8 cellular contexts compared by ENCODE assay signal in genomic region chr22:24325105-24325757, GRCh38. TPM values are rescaled to one million over a fixed set of nuclear protein-coding genes. Genes with fewer than 3 reads are reported as not detected.
DNase-seq lines count a peak whose midpoint lies in the region; FAIRE-seq and TF ChIP-seq lines count a peak whose summit lies in the region.

No MANE protein-coding gene starts in this region.

- POLR2A ChIA-PET in A673 (lab: Charles Lee; ENCODE audit: low non-redundant PET) = no interaction called here

- H3K4me3 ChIP-seq in A673 (ENCODE audit: low read depth, low read length, poor library complexity, severe bottlenecking) = no peak overlapping the region

- no peak overlapping the region for H3K27ac ChIP-seq in A673 (ENCODE audit: low read depth, low read length, poor library complexity, severe bottlenecking)
- H3K27ac ChIP-seq in VCaP = peak overlapping the region; percentile 72; the same call in 1 of the 2 replicates

- H3K27ac Mint-ChIP-seq in glutamatergic neuron (ENCODE audit: unreplicated experiment) = no peak overlapping the region

- TF ChIP-seq CTCF in A673 (conservative IDR thresholded peaks at IDR 0.05; ENCODE audit: low read depth, low read length) (peak; percentile 76), VCaP (conservative IDR thresholded peaks at IDR 0.05) (peak; percentile 78), glutamatergic neuron (IDR thresholded peaks at IDR 0.05; ENCODE audit: partially characterized antibody, unreplicated experiment) (no peak)

- DNase-seq in A673 (ENCODE audit: low spot score) (peak; percentile 78), GM03348 (ENCODE audit: low spot score) (peak; percentile 84), NCI-H1417 treated with DMSO at 0.1 percent for 48 hours (lab: John Stamatoyannopoulos, UW) (peak; percentile 5), frontal cortex (ENCODE audit: low spot score in 2 of 2) (peak; percentile 41 to 62), pons (ENCODE audit: low spot score) (peak; percentile 86), glutamatergic neuron (no peak)
- DNase-seq in NK-92 treated with Interleukin-12 subunit alpha and Interleukin-12 subunit beta, amount 100 ng/mL, for 24 hours (lab: John Stamatoyannopoulos, UW) = no peak

- no peaks in the 10 kb centered on the region for H3K9me3 ChIP-seq in A673 (ENCODE audit: low read depth, low read length, poor library complexity, severe bottlenecking)

- H3K4me1 Mint-ChIP-seq in glutamatergic neuron (ENCODE audit: low read depth, unreplicated experiment) = no peaks in the 10 kb centered on the region

- FAIRE-seq in frontal cortex (lab: Jason Lieb, UNC) = peak; percentile 88

- no peak overlapping the region for H3K4me3 Mint-ChIP-seq in glutamatergic neuron (ENCODE audit: unreplicated experiment)

- H3K4me1 ChIP-seq in A673 (ENCODE audit: insufficient read depth, low read length, poor library complexity, severe bottlenecking) = no peaks in the 10 kb centered on the region

- no TSS peak for BruUV-seq in A673 (replicated peaks; lab: Mats Ljungman, UMichigan)

- no peaks in the 10 kb centered on the region for H3K36me3 Mint-ChIP-seq in glutamatergic neuron (ENCODE audit: unreplicated experiment)

- CTCF ChIA-PET in A673 (lab: Charles Lee) = interaction anchor here (0.6 kb wide), 1 partner anchor 36 kb away, joined by 3 read pairs; no protein-coding TSS in a partner anchor

- H3K27me3 Mint-ChIP-seq in glutamatergic neuron (ENCODE audit: unreplicated experiment) = no peaks in the 10 kb centered on the region

- H3K27me3 ChIP-seq in A673 (replicated peaks; ENCODE audit: insufficient read depth, low read depth, low read length, poor library complexity) = no peaks in the 10 kb centered on the region

- peaks cover 49% of the 10 kb centered on the region for H3K36me3 ChIP-seq in A673 (ENCODE audit: insufficient read depth, low read length, poor library complexity, severe bottlenecking)

- intact Hi-C loops in A673 (cut with micrococcal nuclease; ENCODE audit: unreplicated experiment) = loop anchor here (1.0 kb wide), 2 partner anchors 178 to 200 kb away; no protein-coding TSS in a partner anchor

- no peaks in the 10 kb centered on the region for H3K9me3 Mint-ChIP-seq in glutamatergic neuron (ENCODE audit: unreplicated experiment)

RNA-seq across cellular contexts. Expression of gene SPECC1L, which starts 54.6 kb away (rescaled TPM):
- 55.6 and 56.7 TPM in 2 replicates for total RNA-seq in A673 (2021)
- total RNA-seq in frontal cortex = 47.7 TPM
- total RNA-seq in glutamatergic neuron (ENCODE audit: unreplicated experiment) = 173 TPM

Comparison
In these comparisons a context has a peak if more than half of its experiments do, and no peak if none do; other contexts are left out.
1. DNase-seq: peak in A673 (single experiment), GM03348 (single experiment), NCI-H1417 treated with DMSO at 0.1 percent for 48 hours (single experiment), frontal cortex (2 of 2) and pons (single experiment); none in NK-92 treated with Interleukin-12 subunit alpha and Interleukin-12 subunit beta, amount 100 ng/mL, for 24 hours (single experiment) and glutamatergic neuron (single experiment).